Comparison of ENCODE assay signal across 1 cellular context in the genomic region with DNA sequence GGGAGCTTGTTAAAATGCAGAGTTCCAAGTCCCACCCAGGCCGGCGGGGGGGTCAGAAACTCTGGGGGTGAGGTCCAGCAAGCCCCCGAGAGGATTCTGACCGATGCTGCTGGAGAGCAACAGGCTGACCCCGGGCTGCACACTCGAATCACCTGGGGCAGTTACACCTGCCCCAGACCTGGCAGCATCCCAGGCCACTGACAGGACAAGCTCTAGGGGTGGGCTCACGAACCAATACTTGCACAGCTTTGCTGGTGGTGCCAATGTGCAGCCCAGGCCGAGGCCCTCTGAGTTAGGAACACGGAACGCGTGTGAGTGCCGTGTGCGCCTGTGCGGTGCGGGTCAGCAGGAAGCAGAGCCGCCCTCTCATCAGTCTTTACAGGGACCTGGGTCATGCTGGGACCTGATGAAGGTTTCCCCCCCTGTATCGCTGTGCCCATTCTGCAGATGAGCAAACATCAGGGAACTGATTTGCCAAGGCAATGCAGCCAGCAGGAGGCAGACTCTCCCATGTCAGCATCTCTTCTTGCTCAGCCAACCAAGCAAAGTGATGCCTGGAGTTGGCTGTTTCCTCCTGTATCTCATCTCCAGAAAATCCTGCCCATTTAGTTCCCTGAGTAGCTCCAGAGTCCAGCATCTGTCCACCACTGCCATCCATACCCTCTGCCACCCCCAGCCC.
TF ChIP-seq lines count a peak whose summit lies in the region.

No MANE protein-coding gene starts in this region.

TF ChIP-seq in liver, 16 proteins besides CTCF, POLR2A, EP300 and RAD21 (continued from another document):
- TF ChIP-seq, protein P1, sequence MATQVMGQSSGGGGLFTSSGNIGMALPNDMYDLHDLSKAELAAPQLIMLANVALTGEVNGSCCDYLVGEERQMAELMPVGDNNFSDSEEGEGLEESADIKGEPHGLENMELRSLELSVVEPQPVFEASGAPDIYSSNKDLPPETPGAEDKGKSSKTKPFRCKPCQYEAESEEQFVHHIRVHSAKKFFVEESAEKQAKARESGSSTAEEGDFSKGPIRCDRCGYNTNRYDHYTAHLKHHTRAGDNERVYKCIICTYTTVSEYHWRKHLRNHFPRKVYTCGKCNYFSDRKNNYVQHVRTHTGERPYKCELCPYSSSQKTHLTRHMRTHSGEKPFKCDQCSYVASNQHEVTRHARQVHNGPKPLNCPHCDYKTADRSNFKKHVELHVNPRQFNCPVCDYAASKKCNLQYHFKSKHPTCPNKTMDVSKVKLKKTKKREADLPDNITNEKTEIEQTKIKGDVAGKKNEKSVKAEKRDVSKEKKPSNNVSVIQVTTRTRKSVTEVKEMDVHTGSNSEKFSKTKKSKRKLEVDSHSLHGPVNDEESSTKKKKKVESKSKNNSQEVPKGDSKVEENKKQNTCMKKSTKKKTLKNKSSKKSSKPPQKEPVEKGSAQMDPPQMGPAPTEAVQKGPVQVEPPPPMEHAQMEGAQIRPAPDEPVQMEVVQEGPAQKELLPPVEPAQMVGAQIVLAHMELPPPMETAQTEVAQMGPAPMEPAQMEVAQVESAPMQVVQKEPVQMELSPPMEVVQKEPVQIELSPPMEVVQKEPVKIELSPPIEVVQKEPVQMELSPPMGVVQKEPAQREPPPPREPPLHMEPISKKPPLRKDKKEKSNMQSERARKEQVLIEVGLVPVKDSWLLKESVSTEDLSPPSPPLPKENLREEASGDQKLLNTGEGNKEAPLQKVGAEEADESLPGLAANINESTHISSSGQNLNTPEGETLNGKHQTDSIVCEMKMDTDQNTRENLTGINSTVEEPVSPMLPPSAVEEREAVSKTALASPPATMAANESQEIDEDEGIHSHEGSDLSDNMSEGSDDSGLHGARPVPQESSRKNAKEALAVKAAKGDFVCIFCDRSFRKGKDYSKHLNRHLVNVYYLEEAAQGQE (IDR thresholded peaks at IDR 0.05): no peak
- TF ChIP-seq YY1 (IDR thresholded peaks at IDR 0.05): no peak
- TF ChIP-seq, protein P2, sequence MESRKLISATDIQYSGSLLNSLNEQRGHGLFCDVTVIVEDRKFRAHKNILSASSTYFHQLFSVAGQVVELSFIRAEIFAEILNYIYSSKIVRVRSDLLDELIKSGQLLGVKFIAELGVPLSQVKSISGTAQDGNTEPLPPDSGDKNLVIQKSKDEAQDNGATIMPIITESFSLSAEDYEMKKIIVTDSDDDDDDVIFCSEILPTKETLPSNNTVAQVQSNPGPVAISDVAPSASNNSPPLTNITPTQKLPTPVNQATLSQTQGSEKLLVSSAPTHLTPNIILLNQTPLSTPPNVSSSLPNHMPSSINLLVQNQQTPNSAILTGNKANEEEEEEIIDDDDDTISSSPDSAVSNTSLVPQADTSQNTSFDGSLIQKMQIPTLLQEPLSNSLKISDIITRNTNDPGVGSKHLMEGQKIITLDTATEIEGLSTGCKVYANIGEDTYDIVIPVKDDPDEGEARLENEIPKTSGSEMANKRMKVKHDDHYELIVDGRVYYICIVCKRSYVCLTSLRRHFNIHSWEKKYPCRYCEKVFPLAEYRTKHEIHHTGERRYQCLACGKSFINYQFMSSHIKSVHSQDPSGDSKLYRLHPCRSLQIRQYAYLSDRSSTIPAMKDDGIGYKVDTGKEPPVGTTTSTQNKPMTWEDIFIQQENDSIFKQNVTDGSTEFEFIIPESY (IDR thresholded peaks at IDR 0.05): no peak
- no peak for TF ChIP-seq FOXA2 (IDR thresholded peaks at IDR 0.05)
- TF ChIP-seq, protein P3, sequence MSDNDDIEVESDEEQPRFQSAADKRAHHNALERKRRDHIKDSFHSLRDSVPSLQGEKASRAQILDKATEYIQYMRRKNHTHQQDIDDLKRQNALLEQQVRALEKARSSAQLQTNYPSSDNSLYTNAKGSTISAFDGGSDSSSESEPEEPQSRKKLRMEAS (IDR thresholded peaks at IDR 0.05): no peak
- no peak for TF ChIP-seq NR2F2 (IDR thresholded peaks at IDR 0.05)
- TF ChIP-seq EGR1 (IDR thresholded peaks at IDR 0.05; ENCODE audit: low read depth in 2 of 2): no peak
